Comparison of ENCODE assay signal across 1 cellular context in the genomic region with DNA sequence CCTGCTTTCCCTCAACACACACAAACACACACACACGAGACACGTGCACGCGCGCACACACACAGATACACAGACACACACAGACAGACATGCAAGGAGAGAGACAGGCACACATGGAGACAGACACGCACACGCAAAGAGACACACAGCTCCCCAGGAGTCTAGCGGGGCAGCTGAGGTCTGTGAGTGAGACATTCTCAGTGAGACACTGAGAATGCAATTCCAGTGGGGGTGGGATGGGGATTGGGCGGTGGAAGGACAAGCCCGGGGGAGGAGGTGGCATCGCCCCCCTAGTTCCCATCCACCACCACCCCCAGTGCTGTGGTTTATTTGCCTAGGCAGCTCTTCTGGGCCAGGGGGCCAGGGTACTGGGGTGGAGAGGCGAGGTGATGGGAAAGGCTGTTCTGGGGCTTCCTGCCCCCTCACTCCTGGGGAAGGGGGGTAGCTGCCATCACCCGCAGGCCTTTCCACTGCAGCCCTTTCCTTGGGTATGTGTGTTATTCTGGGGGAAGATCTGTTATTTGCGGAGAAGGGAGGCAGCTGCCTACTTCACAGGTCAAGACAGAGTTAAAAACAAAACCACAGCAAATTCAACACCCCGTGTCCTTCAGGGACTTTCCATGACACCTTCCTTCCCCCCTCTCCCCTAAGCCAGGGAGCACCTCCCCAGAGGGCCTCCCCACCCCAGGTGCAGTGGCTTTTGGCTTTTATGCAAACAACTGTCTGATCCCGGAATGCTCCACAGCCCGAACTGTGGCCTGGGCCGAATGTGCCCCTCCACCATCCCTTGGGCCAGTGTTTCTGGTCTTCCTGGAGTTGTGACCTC.
TF ChIP-seq lines count a peak whose summit lies in the region.

No MANE protein-coding gene starts in this region.

TF ChIP-seq in HepG2, 621 proteins besides CTCF, POLR2A, EP300 and RAD21 (continued from another document):
- TF ChIP-seq, protein P1, sequence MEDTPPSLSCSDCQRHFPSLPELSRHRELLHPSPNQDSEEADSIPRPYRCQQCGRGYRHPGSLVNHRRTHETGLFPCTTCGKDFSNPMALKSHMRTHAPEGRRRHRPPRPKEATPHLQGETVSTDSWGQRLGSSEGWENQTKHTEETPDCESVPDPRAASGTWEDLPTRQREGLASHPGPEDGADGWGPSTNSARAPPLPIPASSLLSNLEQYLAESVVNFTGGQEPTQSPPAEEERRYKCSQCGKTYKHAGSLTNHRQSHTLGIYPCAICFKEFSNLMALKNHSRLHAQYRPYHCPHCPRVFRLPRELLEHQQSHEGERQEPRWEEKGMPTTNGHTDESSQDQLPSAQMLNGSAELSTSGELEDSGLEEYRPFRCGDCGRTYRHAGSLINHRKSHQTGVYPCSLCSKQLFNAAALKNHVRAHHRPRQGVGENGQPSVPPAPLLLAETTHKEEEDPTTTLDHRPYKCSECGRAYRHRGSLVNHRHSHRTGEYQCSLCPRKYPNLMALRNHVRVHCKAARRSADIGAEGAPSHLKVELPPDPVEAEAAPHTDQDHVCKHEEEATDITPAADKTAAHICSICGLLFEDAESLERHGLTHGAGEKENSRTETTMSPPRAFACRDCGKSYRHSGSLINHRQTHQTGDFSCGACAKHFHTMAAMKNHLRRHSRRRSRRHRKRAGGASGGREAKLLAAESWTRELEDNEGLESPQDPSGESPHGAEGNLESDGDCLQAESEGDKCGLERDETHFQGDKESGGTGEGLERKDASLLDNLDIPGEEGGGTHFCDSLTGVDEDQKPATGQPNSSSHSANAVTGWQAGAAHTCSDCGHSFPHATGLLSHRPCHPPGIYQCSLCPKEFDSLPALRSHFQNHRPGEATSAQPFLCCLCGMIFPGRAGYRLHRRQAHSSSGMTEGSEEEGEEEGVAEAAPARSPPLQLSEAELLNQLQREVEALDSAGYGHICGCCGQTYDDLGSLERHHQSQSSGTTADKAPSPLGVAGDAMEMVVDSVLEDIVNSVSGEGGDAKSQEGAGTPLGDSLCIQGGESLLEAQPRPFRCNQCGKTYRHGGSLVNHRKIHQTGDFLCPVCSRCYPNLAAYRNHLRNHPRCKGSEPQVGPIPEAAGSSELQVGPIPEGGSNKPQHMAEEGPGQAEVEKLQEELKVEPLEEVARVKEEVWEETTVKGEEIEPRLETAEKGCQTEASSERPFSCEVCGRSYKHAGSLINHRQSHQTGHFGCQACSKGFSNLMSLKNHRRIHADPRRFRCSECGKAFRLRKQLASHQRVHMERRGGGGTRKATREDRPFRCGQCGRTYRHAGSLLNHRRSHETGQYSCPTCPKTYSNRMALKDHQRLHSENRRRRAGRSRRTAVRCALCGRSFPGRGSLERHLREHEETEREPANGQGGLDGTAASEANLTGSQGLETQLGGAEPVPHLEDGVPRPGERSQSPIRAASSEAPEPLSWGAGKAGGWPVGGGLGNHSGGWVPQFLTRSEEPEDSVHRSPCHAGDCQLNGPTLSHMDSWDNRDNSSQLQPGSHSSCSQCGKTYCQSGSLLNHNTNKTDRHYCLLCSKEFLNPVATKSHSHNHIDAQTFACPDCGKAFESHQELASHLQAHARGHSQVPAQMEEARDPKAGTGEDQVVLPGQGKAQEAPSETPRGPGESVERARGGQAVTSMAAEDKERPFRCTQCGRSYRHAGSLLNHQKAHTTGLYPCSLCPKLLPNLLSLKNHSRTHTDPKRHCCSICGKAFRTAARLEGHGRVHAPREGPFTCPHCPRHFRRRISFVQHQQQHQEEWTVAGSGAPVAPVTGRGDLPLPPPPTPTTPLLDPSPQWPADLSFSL (CRISPR knock-in tag; IDR thresholded peaks at IDR 0.05) = peak; percentile 54; the same call in 1 of the 2 replicates
- TF ChIP-seq ZNF761 (CRISPR knock-in tag; conservative IDR thresholded peaks at IDR 0.05) = no peak
- TF ChIP-seq NFKBIZ (CRISPR knock-in tag; IDR thresholded peaks at IDR 0.05) = no peak
- TF ChIP-seq ZFP36 (IDR thresholded peaks at IDR 0.05; ENCODE audit: borderline replicate concordance, low read depth, low read length, partially characterized antibody) = no peak
- no peak for TF ChIP-seq ZNF337 (CRISPR knock-in tag; IDR thresholded peaks at IDR 0.05; ENCODE audit: borderline replicate concordance, low read depth)
- TF ChIP-seq, protein P2, sequence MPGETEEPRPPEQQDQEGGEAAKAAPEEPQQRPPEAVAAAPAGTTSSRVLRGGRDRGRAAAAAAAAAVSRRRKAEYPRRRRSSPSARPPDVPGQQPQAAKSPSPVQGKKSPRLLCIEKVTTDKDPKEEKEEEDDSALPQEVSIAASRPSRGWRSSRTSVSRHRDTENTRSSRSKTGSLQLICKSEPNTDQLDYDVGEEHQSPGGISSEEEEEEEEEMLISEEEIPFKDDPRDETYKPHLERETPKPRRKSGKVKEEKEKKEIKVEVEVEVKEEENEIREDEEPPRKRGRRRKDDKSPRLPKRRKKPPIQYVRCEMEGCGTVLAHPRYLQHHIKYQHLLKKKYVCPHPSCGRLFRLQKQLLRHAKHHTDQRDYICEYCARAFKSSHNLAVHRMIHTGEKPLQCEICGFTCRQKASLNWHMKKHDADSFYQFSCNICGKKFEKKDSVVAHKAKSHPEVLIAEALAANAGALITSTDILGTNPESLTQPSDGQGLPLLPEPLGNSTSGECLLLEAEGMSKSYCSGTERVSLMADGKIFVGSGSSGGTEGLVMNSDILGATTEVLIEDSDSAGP (CRISPR knock-in tag; IDR thresholded peaks at IDR 0.05; ENCODE audit: borderline replicate concordance) = 0 out of 2 replicates have a peak, but pooled peaks have one; percentile 10
- TF ChIP-seq HNF4G (IDR thresholded peaks at IDR 0.05; ENCODE audit: borderline replicate concordance, low read depth, low read length) = no peak
- no peak for TF ChIP-seq HNF4G (CRISPR knock-in tag; IDR thresholded peaks at IDR 0.05; ENCODE audit: borderline replicate concordance, low read depth)
- no peak for TF ChIP-seq ZNF720 (CRISPR knock-in tag; IDR thresholded peaks at IDR 0.05)
- no peak for TF ChIP-seq ZNF644 (CRISPR knock-in tag; IDR thresholded peaks at IDR 0.05; ENCODE audit: low read depth)
- 0 out of 2 replicates have a peak, but pooled peaks have one; percentile 18 for TF ChIP-seq SOX13 (IDR thresholded peaks at IDR 0.05)
- TF ChIP-seq SOX13 (CRISPR knock-in tag; conservative IDR thresholded peaks at IDR 0.05 in 1 of 2, IDR thresholded peaks at IDR 0.05 in 1 of 2) = no peak
- no peak for TF ChIP-seq ZNF605 (CRISPR knock-in tag; IDR thresholded peaks at IDR 0.05)
- TF ChIP-seq ZNF839 (CRISPR knock-in tag; IDR thresholded peaks at IDR 0.05; ENCODE audit: borderline replicate concordance) = peak; percentile 91; the same call in 1 of the 2 replicates
- TF ChIP-seq, protein P3, sequence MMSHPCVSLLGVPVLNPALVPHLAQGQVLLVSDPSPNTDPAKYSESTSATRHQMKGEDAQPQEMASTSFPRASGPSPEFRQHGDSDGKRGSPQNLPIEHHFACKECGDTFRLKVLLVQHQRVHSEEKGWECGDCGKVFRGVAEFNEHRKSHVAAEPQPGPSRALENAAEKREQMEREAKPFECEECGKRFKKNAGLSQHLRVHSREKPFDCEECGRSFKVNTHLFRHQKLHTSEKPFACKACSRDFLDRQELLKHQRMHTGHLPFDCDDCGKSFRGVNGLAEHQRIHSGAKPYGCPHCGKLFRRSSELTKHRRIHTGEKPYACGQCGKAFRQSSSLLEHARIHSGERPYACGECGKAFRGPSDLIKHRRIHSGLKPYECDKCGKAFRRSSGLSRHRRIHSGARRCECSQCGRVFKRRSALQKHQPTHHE (CRISPR knock-in tag; IDR thresholded peaks at IDR 0.05; ENCODE audit: borderline replicate concordance) = no peak
- TF ChIP-seq TARDBP (CRISPR knock-in tag; IDR thresholded peaks at IDR 0.05) = no peak
